Comparison of ENCODE assay signal across 1 cellular context in the genomic region with DNA sequence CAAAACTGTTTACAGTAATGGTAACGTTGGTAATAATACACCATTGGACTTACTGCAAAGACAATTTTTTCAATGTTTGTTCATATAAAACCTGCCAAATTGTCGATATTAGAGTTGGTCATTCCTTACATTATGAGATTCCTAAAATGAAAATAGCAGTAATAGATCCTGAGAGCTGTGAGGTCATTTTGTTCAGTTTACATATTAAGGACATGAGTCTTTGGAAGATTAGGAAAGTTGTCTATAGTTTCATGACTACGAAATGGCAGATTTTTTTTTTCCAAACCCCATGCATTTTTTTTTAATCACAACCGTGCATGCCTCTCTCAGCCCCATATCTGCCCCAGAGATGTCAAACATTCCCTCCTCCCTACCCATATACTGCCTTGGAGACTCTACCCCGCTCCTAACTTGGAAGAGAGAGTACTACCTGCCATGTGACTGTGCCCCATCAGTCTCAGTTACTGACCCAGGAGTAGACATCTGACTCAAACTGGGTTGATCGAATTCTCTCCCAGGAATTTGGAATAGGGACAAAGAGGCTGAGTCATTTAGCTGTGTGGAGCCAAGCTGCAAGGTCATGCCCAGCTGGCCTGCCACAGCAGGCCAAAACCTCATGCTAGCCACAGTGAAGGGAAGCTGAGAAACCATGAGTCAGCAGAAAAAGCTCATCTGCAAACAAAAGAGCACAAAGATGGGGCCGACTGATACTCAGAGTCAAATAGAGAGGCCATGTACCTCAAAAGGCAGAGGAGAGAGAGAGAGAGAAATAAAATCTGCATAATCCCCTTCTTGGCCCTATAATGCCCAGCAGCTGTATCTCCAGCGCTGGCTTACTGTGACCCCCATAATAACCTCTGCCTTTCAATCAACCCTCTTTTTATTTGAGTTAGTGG.
TF ChIP-seq lines count a peak whose summit lies in the region.

No MANE protein-coding gene starts in this region.

TF ChIP-seq in K562, 482 proteins besides CTCF, POLR2A, EP300 and RAD21 (continued from another document and continues in another):
- no peak for TF ChIP-seq RERE (CRISPR knock-in tag; IDR thresholded peaks at IDR 0.05; ENCODE audit: borderline replicate concordance)
- no peak for TF ChIP-seq ZC3H11A (IDR thresholded peaks at IDR 0.05; ENCODE audit: low read depth, low read length)
- TF ChIP-seq, protein P1, sequence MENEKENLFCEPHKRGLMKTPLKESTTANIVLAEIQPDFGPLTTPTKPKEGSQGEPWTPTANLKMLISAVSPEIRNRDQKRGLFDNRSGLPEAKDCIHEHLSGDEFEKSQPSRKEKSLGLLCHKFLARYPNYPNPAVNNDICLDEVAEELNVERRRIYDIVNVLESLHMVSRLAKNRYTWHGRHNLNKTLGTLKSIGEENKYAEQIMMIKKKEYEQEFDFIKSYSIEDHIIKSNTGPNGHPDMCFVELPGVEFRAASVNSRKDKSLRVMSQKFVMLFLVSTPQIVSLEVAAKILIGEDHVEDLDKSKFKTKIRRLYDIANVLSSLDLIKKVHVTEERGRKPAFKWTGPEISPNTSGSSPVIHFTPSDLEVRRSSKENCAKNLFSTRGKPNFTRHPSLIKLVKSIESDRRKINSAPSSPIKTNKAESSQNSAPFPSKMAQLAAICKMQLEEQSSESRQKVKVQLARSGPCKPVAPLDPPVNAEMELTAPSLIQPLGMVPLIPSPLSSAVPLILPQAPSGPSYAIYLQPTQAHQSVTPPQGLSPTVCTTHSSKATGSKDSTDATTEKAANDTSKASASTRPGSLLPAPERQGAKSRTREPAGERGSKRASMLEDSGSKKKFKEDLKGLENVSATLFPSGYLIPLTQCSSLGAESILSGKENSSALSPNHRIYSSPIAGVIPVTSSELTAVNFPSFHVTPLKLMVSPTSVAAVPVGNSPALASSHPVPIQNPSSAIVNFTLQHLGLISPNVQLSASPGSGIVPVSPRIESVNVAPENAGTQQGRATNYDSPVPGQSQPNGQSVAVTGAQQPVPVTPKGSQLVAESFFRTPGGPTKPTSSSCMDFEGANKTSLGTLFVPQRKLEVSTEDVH (IDR thresholded peaks at IDR 0.05; ENCODE audit: low read depth, partially characterized antibody): no peak
- no peak for TF ChIP-seq EZH2 (IDR thresholded peaks at IDR 0.05; ENCODE audit: borderline replicate concordance, low read depth, low read length)
- no peak for TF ChIP-seq MED1 (CRISPR knock-in tag; IDR thresholded peaks at IDR 0.05; ENCODE audit: borderline replicate concordance)
- 0 out of 2 replicates have a peak, but pooled peaks have one; percentile 38 for TF ChIP-seq SPI1 (IDR thresholded peaks at IDR 0.05; ENCODE audit: borderline replicate concordance, low read depth, low read length)
- TF ChIP-seq ZNF175 (CRISPR knock-in tag; IDR thresholded peaks at IDR 0.05; ENCODE audit: low read depth): peak; percentile 60; the same call in 1 of the 2 replicates
- no peak; the same call in 1 of the 2 replicates for TF ChIP-seq STAT5A (IDR thresholded peaks at IDR 0.05; ENCODE audit: borderline replicate concordance, low read length)
- no peak for TF ChIP-seq SIRT6 (IDR thresholded peaks at IDR 0.05; ENCODE audit: low read depth, low read length)
- TF ChIP-seq, protein P2, sequence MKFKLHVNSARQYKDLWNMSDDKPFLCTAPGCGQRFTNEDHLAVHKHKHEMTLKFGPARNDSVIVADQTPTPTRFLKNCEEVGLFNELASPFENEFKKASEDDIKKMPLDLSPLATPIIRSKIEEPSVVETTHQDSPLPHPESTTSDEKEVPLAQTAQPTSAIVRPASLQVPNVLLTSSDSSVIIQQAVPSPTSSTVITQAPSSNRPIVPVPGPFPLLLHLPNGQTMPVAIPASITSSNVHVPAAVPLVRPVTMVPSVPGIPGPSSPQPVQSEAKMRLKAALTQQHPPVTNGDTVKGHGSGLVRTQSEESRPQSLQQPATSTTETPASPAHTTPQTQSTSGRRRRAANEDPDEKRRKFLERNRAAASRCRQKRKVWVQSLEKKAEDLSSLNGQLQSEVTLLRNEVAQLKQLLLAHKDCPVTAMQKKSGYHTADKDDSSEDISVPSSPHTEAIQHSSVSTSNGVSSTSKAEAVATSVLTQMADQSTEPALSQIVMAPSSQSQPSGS (CRISPR knock-in tag; IDR thresholded peaks at IDR 0.05): no peak
- TF ChIP-seq ZNF316 (IDR thresholded peaks at IDR 0.05): peak; percentile 100
- no peak for TF ChIP-seq NR2C2 (CRISPR knock-in tag; IDR thresholded peaks at IDR 0.05)
- peak; percentile 88 for TF ChIP-seq NR2C2 (tag; IDR thresholded peaks at IDR 0.05)
- TF ChIP-seq CBX3 (IDR thresholded peaks at IDR 0.05; ENCODE audit: borderline replicate concordance in 1 of 2, low read length in 2 of 2): peak in 1 of 2 experiments; percentile 85; a peak in 2 of 3 replicates
- TF ChIP-seq ZNF436 (CRISPR knock-in tag; IDR thresholded peaks at IDR 0.05): no peak
- no peak for TF ChIP-seq ZNF584 (CRISPR knock-in tag; IDR thresholded peaks at IDR 0.05; ENCODE audit: low read depth)
- peak; percentile 35; the same call in 1 of the 2 replicates for TF ChIP-seq ZNF589 (CRISPR knock-in tag; IDR thresholded peaks at IDR 0.05; ENCODE audit: low read depth)
- TF ChIP-seq ARID3B (CRISPR knock-in tag; IDR thresholded peaks at IDR 0.05; ENCODE audit: borderline replicate concordance): no peak
- no peak for TF ChIP-seq CBX5 (IDR thresholded peaks at IDR 0.05; ENCODE audit: borderline replicate concordance, low read depth)
- TF ChIP-seq, protein P3, sequence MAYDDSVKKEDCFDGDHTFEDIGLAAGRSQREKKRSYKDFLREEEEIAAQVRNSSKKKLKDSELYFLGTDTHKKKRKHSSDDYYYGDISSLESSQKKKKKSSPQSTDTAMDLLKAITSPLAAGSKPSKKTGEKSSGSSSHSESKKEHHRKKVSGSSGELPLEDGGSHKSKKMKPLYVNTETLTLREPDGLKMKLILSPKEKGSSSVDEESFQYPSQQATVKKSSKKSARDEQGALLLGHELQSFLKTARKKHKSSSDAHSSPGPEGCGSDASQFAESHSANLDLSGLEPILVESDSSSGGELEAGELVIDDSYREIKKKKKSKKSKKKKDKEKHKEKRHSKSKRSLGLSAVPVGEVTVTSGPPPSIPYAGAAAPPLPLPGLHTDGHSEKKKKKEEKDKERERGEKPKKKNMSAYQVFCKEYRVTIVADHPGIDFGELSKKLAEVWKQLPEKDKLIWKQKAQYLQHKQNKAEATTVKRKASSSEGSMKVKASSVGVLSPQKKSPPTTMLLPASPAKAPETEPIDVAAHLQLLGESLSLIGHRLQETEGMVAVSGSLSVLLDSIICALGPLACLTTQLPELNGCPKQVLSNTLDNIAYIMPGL (CRISPR knock-in tag; IDR thresholded peaks at IDR 0.05): no peak
- TF ChIP-seq FOXP4 (CRISPR knock-in tag; IDR thresholded peaks at IDR 0.05; ENCODE audit: borderline replicate concordance): no peak
- no peak for TF ChIP-seq CHCHD3 (CRISPR knock-in tag; IDR thresholded peaks at IDR 0.05)
- no peak for TF ChIP-seq ZNF140 (CRISPR knock-in tag; IDR thresholded peaks at IDR 0.05)
- 0 out of 2 replicates have a peak, but pooled peaks have one; percentile 22 for TF ChIP-seq ZNF23 (CRISPR knock-in tag; IDR thresholded peaks at IDR 0.05)
- TF ChIP-seq ZNF644 (tag; IDR thresholded peaks at IDR 0.05; ENCODE audit: low read depth): peak; percentile 67; the same call in 1 of the 2 replicates
- TF ChIP-seq ZNF583 (CRISPR knock-in tag; IDR thresholded peaks at IDR 0.05): peak; percentile 93
- TF ChIP-seq, protein P4, sequence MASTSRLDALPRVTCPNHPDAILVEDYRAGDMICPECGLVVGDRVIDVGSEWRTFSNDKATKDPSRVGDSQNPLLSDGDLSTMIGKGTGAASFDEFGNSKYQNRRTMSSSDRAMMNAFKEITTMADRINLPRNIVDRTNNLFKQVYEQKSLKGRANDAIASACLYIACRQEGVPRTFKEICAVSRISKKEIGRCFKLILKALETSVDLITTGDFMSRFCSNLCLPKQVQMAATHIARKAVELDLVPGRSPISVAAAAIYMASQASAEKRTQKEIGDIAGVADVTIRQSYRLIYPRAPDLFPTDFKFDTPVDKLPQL (IDR thresholded peaks at IDR 0.05; ENCODE audit: extremely low read depth, insufficient read length): no peak
- no peak for TF ChIP-seq FOXA1 (IDR thresholded peaks at IDR 0.05; ENCODE audit: borderline replicate concordance)
- no peak for TF ChIP-seq ZNF699 (CRISPR knock-in tag; IDR thresholded peaks at IDR 0.05; ENCODE audit: insufficient replicate concordance)
- TF ChIP-seq ZNF76 (CRISPR knock-in tag; IDR thresholded peaks at IDR 0.05; ENCODE audit: borderline replicate concordance): 0 out of 2 replicates have a peak, but pooled peaks have one; percentile 51
- peak; percentile 93 for TF ChIP-seq MTA3 (IDR thresholded peaks at IDR 0.05; ENCODE audit: borderline replicate concordance)
- no peak for TF ChIP-seq TSC22D4 (tag; IDR thresholded peaks at IDR 0.05)
- TF ChIP-seq ILF3 (IDR thresholded peaks at IDR 0.05; ENCODE audit: borderline replicate concordance): no peak
- no peak for TF ChIP-seq TGIF2 (CRISPR knock-in tag; IDR thresholded peaks at IDR 0.05)
- no peak for TF ChIP-seq TCF15 (CRISPR knock-in tag; IDR thresholded peaks at IDR 0.05)
- no peak for TF ChIP-seq SUPT5H (IDR thresholded peaks at IDR 0.05)
- no peak for TF ChIP-seq GABPB2 (CRISPR knock-in tag; conservative IDR thresholded peaks at IDR 0.05)
- peak; percentile 85 for TF ChIP-seq DACH1 (IDR thresholded peaks at IDR 0.05; ENCODE audit: partially characterized antibody)
- TF ChIP-seq TCF7 (IDR thresholded peaks at IDR 0.05; ENCODE audit: borderline replicate concordance): no peak
